Comparison of ENCODE assay signal across 1 cellular context in the genomic region with DNA sequence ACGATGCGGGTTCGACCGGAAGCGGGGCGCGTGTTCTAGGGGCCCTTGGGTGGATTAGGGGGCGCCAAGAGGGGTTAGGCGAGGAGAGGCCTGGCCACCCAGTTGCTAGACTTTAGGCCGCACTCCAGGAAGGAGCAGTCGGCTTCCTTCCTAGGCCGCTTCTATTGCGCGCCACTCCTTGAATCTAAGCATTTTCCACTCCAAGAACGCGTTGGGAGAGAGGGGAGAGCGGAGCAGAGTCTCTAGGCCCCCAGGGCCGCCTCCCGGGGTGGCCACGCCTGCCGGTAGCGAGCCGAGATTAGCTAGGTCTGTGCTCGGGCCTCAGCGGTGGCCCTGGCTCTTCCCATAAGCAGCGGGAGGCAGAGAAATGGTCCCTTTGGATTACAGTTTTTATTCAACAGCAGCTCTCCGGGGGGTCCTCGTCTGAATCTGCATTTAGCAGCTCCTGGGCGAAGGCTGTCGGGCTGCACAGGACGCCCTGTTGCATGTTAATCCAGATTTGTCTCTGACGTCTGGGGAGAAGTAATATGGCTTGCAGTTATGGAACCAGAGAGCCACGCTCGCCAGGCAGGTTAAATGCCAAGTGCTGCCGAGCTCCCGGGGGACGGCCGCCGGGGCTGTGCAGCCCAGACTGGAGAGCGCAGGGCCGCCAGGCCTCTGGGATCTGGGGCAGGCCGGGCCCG.
TF ChIP-seq lines count a peak whose summit lies in the region.

No MANE protein-coding gene starts in this region.

TF ChIP-seq in HepG2, 621 proteins besides CTCF, POLR2A, EP300 and RAD21:
- TF ChIP-seq GPBP1L1 (CRISPR knock-in tag; IDR thresholded peaks at IDR 0.05) (no peak), MYC (CRISPR knock-in tag; IDR thresholded peaks at IDR 0.05; ENCODE audit: borderline replicate concordance) (no peak), ZNF687 (CRISPR knock-in tag; IDR thresholded peaks at IDR 0.05) (0 out of 2 replicates have a peak, but pooled peaks have one; percentile 10)
- TF ChIP-seq, protein P1, sequence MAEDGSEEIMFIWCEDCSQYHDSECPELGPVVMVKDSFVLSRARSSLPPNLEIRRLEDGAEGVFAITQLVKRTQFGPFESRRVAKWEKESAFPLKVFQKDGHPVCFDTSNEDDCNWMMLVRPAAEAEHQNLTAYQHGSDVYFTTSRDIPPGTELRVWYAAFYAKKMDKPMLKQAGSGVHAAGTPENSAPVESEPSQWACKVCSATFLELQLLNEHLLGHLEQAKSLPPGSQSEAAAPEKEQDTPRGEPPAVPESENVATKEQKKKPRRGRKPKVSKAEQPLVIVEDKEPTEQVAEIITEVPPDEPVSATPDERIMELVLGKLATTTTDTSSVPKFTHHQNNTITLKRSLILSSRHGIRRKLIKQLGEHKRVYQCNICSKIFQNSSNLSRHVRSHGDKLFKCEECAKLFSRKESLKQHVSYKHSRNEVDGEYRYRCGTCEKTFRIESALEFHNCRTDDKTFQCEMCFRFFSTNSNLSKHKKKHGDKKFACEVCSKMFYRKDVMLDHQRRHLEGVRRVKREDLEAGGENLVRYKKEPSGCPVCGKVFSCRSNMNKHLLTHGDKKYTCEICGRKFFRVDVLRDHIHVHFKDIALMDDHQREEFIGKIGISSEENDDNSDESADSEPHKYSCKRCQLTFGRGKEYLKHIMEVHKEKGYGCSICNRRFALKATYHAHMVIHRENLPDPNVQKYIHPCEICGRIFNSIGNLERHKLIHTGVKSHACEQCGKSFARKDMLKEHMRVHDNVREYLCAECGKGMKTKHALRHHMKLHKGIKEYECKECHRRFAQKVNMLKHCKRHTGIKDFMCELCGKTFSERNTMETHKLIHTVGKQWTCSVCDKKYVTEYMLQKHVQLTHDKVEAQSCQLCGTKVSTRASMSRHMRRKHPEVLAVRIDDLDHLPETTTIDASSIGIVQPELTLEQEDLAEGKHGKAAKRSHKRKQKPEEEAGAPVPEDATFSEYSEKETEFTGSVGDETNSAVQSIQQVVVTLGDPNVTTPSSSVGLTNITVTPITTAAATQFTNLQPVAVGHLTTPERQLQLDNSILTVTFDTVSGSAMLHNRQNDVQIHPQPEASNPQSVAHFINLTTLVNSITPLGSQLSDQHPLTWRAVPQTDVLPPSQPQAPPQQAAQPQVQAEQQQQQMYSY (CRISPR knock-in tag; IDR thresholded peaks at IDR 0.05): no peak
TF ChIP-seq in HepG2: peak in this region for 1.
